In genomic region chr7:131103997-131104396, GRCh38 we compare ENCODE assay signal across 10 cellular contexts.
DNase-seq lines count a peak whose midpoint lies in the region; ATAC-seq and TF ChIP-seq lines count a peak whose summit lies in the region.
"Had no signal": no experiment of that assay in that cellular context is flagged by ENCODE, and none has a peak within 500 bp of the region (broad histone marks: within the 10 kb centered on the region; RNA-seq: fewer than 3 reads in every experiment).

No MANE protein-coding gene starts in this region.

- H3K4me1 ChIP-seq in breast epithelium, result peaks cover 0 to 16% of the 10 kb centered on the region in 2 donors

- H3K27ac Mint-ChIP-seq in IgD-negative memory B cell (peak overlapping the region in 2 of 3 donors; percentile 90 to 92), natural killer cell (peak overlapping the region; percentile 94 to 99)

- peak overlapping the region; percentile 96 to 99 (median 97) for H3K4me3 ChIP-seq in breast epithelium
- H3K4me3 ChIP-seq: MG63 had no signal

- H3K27ac ChIP-seq in breast epithelium, result peak overlapping the region; percentile 100

- H3K27me3 Mint-ChIP-seq in IgD-negative memory B cell (peaks cover 1% of the 10 kb centered on the region), natural killer cell (ENCODE audit: low read depth in 2 of 2) (no peaks in the 10 kb centered on the region)
- H3K27me3 Mint-ChIP-seq: activated CD4-positive, alpha-beta T cell treated with anti-CD3 and anti-CD28 coated beads, Interleukin-2, amount 10 ng/mL, durations not matched to agents 7 days and 5 days had no signal

- peak; percentile 74 for DNase-seq in AG08396 (ENCODE audit: low spot score)
- DNase-seq in breast epithelium (ENCODE audit: low spot score in 2 of 2), result peak in 1 of 2 donors; percentile 55
- no peak for DNase-seq in natural killer cell
- no peak for DNase-seq in NCI-H524 treated with DMSO at 0.1 percent for 48 hours (lab: John Stamatoyannopoulos, UW)
- no peak for DNase-seq in retina
- no peak for DNase-seq in NCI-H1694 treated with DMSO at 0.1 percent for 48 hours (lab: John Stamatoyannopoulos, UW)
- no peak for DNase-seq in mucosa of gallbladder (ENCODE audit: low spot score)
- DNase-seq: activated CD4-positive, alpha-beta T cell treated with anti-CD3 and anti-CD28 coated beads, Interleukin-2, amount 10 ng/mL, durations not matched to agents 7 days and 5 days; MG63 had no signal

- peak overlapping the region; percentile 83 to 94 (median 89) for H3K4me3 Mint-ChIP-seq in IgD-negative memory B cell
- H3K4me3 Mint-ChIP-seq in natural killer cell, result peak overlapping the region; percentile 81

- no peak for ATAC-seq in natural killer cell

- H3K27me3 ChIP-seq in breast epithelium, result no peaks in the 10 kb centered on the region
- H3K27me3 ChIP-seq: MG63 had no signal

- intact Hi-C loops in breast epithelium (cut with DNase I; ENCODE audit: low total_unique reads), result no loop called here
- intact Hi-C loops in natural killer cell (cut with micrococcal nuclease), result no loop called here

- H3K9me3 ChIP-seq in breast epithelium, result no peaks in the 10 kb centered on the region
- H3K9me3 ChIP-seq: MG63 had no signal

- H3K4me1 Mint-ChIP-seq in IgD-negative memory B cell, result peaks cover 45 to 58% (median 55%) of the 10 kb centered on the region in 3 donors
- H3K4me1 Mint-ChIP-seq in natural killer cell, result peaks cover 78 to 84% of the 10 kb centered on the region in 2 donors

- no peaks in the 10 kb centered on the region for H3K36me3 ChIP-seq in breast epithelium
- H3K36me3 ChIP-seq: MG63 had no signal

- TF ChIP-seq POLR2A in breast epithelium (IDR thresholded peaks at IDR 0.05), result no peak

- H3K36me3 Mint-ChIP-seq in IgD-negative memory B cell (no peaks in the 10 kb centered on the region), natural killer cell (no peaks in the 10 kb centered on the region)

- TF ChIP-seq CTCF in breast epithelium (IDR thresholded peaks at IDR 0.05) (no peak), natural killer cell (IDR thresholded peaks at IDR 0.05) (no peak)

- no peaks in the 10 kb centered on the region for H3K9me3 Mint-ChIP-seq in IgD-negative memory B cell
- no peaks in the 10 kb centered on the region for H3K9me3 Mint-ChIP-seq in natural killer cell
- H3K9me3 Mint-ChIP-seq: activated CD4-positive, alpha-beta T cell treated with anti-CD3 and anti-CD28 coated beads, Interleukin-2, amount 10 ng/mL, durations not matched to agents 7 days and 5 days had no signal
